Comparison of ENCODE assay signal across 22 cellular contexts in the genomic region with DNA sequence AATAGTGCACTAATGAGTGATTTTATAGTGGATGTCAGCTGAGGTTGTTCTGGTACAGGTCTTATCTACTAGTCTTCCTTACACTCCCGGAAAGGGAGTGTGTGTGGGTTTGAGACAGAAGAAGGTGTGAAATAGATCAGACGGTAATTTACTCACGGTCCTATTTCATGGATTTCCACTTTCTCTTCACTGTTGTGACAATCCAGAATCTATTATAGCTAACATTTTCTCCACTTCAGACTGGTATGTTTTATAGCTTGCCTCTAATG. TPM values are rescaled to one million over a fixed set of nuclear protein-coding genes. Genes with fewer than 3 reads are reported as not detected.
"Had no signal": no experiment of that assay in that cellular context is flagged by ENCODE, and none has a peak within 500 bp of the region (broad histone marks: within the 10 kb centered on the region; RNA-seq: fewer than 3 reads in every experiment).

No MANE protein-coding gene starts in this region.

- H3K4me1 ChIP-seq: ascending aorta, left lung, parathyroid adenoma, spleen, tibial artery had no signal

- H3K9me3 Mint-ChIP-seq: activated naive CD4-positive, alpha-beta T cell treated with anti-CD3 and anti-CD28 coated beads, Interleukin-2, amount 50 U/mL, for 24 hours; activated T-cell treated with anti-CD3 and anti-CD28 coated beads, Interleukin-2, amount 50 U/mL, for 72 hours; naive thymus-derived CD4-positive, alpha-beta T cell had no signal

- H3K9ac ChIP-seq: parathyroid adenoma had no signal

- ATAC-seq: naive thymus-derived CD4-positive, alpha-beta T cell had no signal

- H3K9me3 ChIP-seq: ascending aorta, left lung, spleen, tibial artery had no signal

- H3K4me1 Mint-ChIP-seq: activated naive CD4-positive, alpha-beta T cell treated with anti-CD3 and anti-CD28 coated beads, Interleukin-2, amount 50 U/mL, for 24 hours had no signal

- FAIRE-seq: endometrium, keratinocyte had no signal

- H3K36me3 Mint-ChIP-seq: activated naive CD4-positive, alpha-beta T cell treated with anti-CD3 and anti-CD28 coated beads, Interleukin-2, amount 50 U/mL, for 24 hours; naive thymus-derived CD4-positive, alpha-beta T cell had no signal

- H2AFZ ChIP-seq: parathyroid adenoma had no signal

- H3K4me3 Mint-ChIP-seq: activated naive CD4-positive, alpha-beta T cell treated with anti-CD3 and anti-CD28 coated beads, Interleukin-2, amount 50 U/mL, for 24 hours; activated T-cell treated with anti-CD3 and anti-CD28 coated beads, Interleukin-2, amount 50 U/mL, for 72 hours; naive thymus-derived CD4-positive, alpha-beta T cell had no signal

- H3K79me2 ChIP-seq: parathyroid adenoma had no signal

- H3K27ac Mint-ChIP-seq: activated naive CD4-positive, alpha-beta T cell treated with anti-CD3 and anti-CD28 coated beads, Interleukin-2, amount 50 U/mL, for 24 hours; activated T-cell treated with anti-CD3 and anti-CD28 coated beads, Interleukin-2, amount 50 U/mL, for 72 hours; naive thymus-derived CD4-positive, alpha-beta T cell had no signal

- H3K27me3 ChIP-seq: ascending aorta, left lung, spleen, tibial artery had no signal

- DNase-seq: activated CD4-positive, alpha-beta T cell treated with anti-CD3 and anti-CD28 coated beads, Interleukin-2, amount 50 U/mL, for 4 hours; activated effector memory CD4-positive, alpha-beta T cell treated with anti-CD3 and anti-CD28 coated beads, Interleukin-2, amount 50 U/mL, for 16 hours; activated T-cell treated with anti-CD3 and anti-CD28 coated beads, Interleukin-2, amount 50 U/mL, for 72 hours; foreskin melanocyte; glutamatergic neuron; hypothalamus; left lung; mammary epithelial cell; naive thymus-derived CD4-positive, alpha-beta T cell; spleen; stimulated activated naive CD4-positive, alpha-beta T cell; T-helper 9 cell; tibial artery had no signal

- H3K27ac ChIP-seq: ascending aorta, coronary artery, left lung, parathyroid adenoma, spleen, tibial artery had no signal

- H3K4me3 ChIP-seq: ascending aorta, coronary artery, left lung, spleen, tibial artery had no signal

RNA-seq across cellular contexts. Expression of gene C9, which starts 7.0 kb away (rescaled TPM):
- total RNA-seq: activated CD8-positive, alpha-beta memory T cell treated with anti-CD3 and anti-CD28 coated beads for 36 hours; activated T-cell treated with anti-CD3 and anti-CD28 coated beads, Interleukin-2, amount 50 U/mL, for 72 hours; naive thymus-derived CD4-positive, alpha-beta T cell; urinary bladder had no signal
- polyA plus RNA-seq: adipose tissue; mammary epithelial cell; naive thymus-derived CD4-positive, alpha-beta T cell; spleen had no signal

RNA-seq across cellular contexts. Expression of gene DAB2, which starts 53.5 kb away (rescaled TPM):
- total RNA-seq: activated CD8-positive, alpha-beta memory T cell treated with anti-CD3 and anti-CD28 coated beads for 36 hours; activated T-cell treated with anti-CD3 and anti-CD28 coated beads, Interleukin-2, amount 50 U/mL, for 72 hours had no signal
- polyA plus RNA-seq: naive thymus-derived CD4-positive, alpha-beta T cell had no signal
